11 cellular contexts compared by ENCODE assay signal in genomic region chr2:14303366-14304115, GRCh38.
DNase-seq lines count a peak whose midpoint lies in the region; ATAC-seq lines count a peak whose summit lies in the region.
"Had no signal": no experiment of that assay in that cellular context is flagged by ENCODE, and none has a peak within 500 bp of the region (broad histone marks: within the 10 kb centered on the region; RNA-seq: fewer than 3 reads in every experiment).

No MANE protein-coding gene starts in this region.

- ATAC-seq in GM18868 (IDR thresholded peaks at IDR 0.05; ENCODE audit: unreplicated experiment) (peak; percentile 89), GM21717 (IDR thresholded peaks at IDR 0.05; ENCODE audit: unreplicated experiment) (peak; percentile 92), HG03139 (IDR thresholded peaks at IDR 0.05; ENCODE audit: unreplicated experiment) (peak; percentile 74)
- ATAC-seq: activated CD8-positive, alpha-beta memory T cell treated with anti-CD3 and anti-CD28 coated beads, Interleukin-2, amount 10 ng/mL, durations not matched to agents 7 days and 5 days; CD8-positive, alpha-beta T cell had no signal

- peak; percentile 8 for DNase-seq in SIG-M5 (lab: John Stamatoyannopoulos, UW)
- no peak for DNase-seq in COR-L47 (lab: John Stamatoyannopoulos, UW)
- DNase-seq in DMS53 (lab: John Stamatoyannopoulos, UW) = no peak
- no peak for DNase-seq in RKO (ENCODE audit: low spot score)
- no peak for DNase-seq in AML-193 (lab: John Stamatoyannopoulos, UW)
- DNase-seq: activated CD8-positive, alpha-beta memory T cell treated with anti-CD3 and anti-CD28 coated beads, Interleukin-2, amount 10 ng/mL, durations not matched to agents 7 days and 5 days; CD8-positive, alpha-beta T cell; T-helper 1 cell had no signal
